ENCODE assay signal across 1 cellular context in the genomic region with DNA sequence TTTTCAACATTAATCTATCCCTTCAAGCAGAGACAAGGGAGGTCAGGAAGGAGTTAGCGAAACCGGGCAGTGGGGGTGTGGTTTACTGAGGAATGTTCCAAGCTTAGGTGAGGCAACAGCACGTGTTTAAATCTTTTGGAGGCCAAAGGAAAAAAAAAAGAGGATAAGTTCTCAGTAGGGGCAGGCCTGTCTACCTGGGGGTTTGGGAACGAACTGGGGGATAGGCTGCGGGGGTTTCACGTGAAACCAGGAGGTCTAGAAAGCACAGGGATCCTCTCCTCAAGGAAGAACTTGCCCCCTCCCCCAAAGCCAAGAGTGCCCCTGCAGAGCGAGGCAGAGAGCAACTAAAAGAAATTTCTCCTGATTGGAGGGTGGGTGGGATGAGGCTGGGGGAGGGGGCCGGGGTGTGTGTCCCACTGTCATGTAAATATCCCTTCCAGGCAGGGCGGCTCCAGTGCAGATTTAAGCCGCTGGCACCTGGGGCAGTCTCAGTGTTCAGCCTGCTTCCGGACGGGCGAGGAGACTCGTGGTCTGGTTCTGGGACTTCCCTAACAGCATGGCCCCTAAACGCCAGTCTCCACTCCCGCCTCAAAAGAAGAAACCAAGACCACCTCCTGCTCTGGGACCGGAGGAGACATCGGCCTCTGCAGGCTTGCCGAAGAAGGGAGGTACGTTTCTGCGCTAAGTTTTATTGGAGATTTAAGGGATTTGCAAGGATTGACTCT.
TF ChIP-seq lines count a peak whose summit lies in the region.

No MANE protein-coding gene starts in this region.

TF ChIP-seq in GM12878, 131 proteins besides CTCF, POLR2A, EP300 and RAD21 (continued from another document and continues in another):
- TF ChIP-seq, protein P1, sequence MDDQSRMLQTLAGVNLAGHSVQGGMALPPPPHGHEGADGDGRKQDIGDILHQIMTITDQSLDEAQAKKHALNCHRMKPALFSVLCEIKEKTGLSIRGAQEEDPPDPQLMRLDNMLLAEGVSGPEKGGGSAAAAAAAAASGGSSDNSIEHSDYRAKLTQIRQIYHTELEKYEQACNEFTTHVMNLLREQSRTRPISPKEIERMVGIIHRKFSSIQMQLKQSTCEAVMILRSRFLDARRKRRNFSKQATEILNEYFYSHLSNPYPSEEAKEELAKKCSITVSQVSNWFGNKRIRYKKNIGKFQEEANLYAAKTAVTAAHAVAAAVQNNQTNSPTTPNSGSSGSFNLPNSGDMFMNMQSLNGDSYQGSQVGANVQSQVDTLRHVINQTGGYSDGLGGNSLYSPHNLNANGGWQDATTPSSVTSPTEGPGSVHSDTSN (IDR thresholded peaks at IDR 0.05; ENCODE audit: insufficient replicate concordance, low read depth, low read length), result no peak
- TF ChIP-seq LARP7 (IDR thresholded peaks at IDR 0.05), result no peak
- TF ChIP-seq, protein P2, sequence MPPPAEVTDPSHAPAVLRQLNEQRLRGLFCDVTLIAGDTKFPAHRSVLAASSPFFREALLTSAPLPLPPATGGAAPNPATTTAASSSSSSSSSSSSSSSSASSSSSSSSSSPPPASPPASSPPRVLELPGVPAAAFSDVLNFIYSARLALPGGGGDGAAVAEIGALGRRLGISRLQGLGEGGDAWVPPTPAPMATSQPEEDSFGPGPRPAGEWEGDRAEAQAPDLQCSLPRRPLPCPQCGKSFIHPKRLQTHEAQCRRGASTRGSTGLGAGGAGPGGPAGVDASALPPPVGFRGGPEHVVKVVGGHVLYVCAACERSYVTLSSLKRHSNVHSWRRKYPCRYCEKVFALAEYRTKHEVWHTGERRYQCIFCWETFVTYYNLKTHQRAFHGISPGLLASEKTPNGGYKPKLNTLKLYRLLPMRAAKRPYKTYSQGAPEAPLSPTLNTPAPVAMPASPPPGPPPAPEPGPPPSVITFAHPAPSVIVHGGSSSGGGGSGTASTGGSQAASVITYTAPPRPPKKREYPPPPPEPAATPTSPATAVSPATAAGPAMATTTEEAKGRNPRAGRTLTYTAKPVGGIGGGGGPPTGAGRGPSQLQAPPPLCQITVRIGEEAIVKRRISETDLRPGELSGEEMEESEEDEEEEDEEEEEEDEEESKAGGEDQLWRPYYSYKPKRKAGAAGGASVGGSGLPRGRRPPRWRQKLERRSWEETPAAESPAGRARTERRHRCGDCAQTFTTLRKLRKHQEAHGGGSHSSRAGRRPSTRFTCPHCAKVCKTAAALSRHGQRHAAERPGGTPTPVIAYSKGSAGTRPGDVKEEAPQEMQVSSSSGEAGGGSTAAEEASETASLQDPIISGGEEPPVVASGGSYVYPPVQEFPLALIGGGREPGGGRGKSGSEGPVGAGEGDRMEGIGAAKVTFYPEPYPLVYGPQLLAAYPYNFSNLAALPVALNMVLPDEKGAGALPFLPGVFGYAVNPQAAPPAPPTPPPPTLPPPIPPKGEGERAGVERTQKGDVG (CRISPR knock-in tag; IDR thresholded peaks at IDR 0.05), result no peak; the same call in 1 of the 2 replicates
- TF ChIP-seq, protein P3, sequence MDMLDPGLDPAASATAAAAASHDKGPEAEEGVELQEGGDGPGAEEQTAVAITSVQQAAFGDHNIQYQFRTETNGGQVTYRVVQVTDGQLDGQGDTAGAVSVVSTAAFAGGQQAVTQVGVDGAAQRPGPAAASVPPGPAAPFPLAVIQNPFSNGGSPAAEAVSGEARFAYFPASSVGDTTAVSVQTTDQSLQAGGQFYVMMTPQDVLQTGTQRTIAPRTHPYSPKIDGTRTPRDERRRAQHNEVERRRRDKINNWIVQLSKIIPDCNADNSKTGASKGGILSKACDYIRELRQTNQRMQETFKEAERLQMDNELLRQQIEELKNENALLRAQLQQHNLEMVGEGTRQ (IDR thresholded peaks at IDR 0.05; ENCODE audit: borderline replicate concordance, low read depth, low read length), result no peak
- no peak for TF ChIP-seq RB1 (IDR thresholded peaks at IDR 0.05; ENCODE audit: borderline replicate concordance)
- TF ChIP-seq MTA2 (IDR thresholded peaks at IDR 0.05; ENCODE audit: low read depth), result no peak
- no peak; the same call in none of the 2 replicates for TF ChIP-seq EED (IDR thresholded peaks at IDR 0.05; ENCODE audit: low read depth)
- TF ChIP-seq POLR2AphosphoS2 (IDR thresholded peaks at IDR 0.05; ENCODE audit: low read depth, low read length), result no peak
- no peak for TF ChIP-seq SUPT20H (IDR thresholded peaks at IDR 0.05; ENCODE audit: borderline replicate concordance, control insufficient read depth, low read depth, low read length)
- TF ChIP-seq EZH2 (IDR thresholded peaks at IDR 0.05; ENCODE audit: borderline replicate concordance, control insufficient read depth, low read depth, low read length), result no peak
- TF ChIP-seq ZNF217 (IDR thresholded peaks at IDR 0.05), result no peak
- TF ChIP-seq, protein P4, sequence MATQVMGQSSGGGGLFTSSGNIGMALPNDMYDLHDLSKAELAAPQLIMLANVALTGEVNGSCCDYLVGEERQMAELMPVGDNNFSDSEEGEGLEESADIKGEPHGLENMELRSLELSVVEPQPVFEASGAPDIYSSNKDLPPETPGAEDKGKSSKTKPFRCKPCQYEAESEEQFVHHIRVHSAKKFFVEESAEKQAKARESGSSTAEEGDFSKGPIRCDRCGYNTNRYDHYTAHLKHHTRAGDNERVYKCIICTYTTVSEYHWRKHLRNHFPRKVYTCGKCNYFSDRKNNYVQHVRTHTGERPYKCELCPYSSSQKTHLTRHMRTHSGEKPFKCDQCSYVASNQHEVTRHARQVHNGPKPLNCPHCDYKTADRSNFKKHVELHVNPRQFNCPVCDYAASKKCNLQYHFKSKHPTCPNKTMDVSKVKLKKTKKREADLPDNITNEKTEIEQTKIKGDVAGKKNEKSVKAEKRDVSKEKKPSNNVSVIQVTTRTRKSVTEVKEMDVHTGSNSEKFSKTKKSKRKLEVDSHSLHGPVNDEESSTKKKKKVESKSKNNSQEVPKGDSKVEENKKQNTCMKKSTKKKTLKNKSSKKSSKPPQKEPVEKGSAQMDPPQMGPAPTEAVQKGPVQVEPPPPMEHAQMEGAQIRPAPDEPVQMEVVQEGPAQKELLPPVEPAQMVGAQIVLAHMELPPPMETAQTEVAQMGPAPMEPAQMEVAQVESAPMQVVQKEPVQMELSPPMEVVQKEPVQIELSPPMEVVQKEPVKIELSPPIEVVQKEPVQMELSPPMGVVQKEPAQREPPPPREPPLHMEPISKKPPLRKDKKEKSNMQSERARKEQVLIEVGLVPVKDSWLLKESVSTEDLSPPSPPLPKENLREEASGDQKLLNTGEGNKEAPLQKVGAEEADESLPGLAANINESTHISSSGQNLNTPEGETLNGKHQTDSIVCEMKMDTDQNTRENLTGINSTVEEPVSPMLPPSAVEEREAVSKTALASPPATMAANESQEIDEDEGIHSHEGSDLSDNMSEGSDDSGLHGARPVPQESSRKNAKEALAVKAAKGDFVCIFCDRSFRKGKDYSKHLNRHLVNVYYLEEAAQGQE (IDR thresholded peaks at IDR 0.05; ENCODE audit: low read depth, low read length), result no peak
- no peak for TF ChIP-seq ZNF274 (IDR thresholded peaks at IDR 0.05; ENCODE audit: insufficient read depth, insufficient read length)
- TF ChIP-seq CBX3 (IDR thresholded peaks at IDR 0.05; ENCODE audit: borderline replicate concordance, low read depth), result no peak
- TF ChIP-seq, protein P5, sequence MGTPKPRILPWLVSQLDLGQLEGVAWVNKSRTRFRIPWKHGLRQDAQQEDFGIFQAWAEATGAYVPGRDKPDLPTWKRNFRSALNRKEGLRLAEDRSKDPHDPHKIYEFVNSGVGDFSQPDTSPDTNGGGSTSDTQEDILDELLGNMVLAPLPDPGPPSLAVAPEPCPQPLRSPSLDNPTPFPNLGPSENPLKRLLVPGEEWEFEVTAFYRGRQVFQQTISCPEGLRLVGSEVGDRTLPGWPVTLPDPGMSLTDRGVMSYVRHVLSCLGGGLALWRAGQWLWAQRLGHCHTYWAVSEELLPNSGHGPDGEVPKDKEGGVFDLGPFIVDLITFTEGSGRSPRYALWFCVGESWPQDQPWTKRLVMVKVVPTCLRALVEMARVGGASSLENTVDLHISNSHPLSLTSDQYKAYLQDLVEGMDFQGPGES (IDR thresholded peaks at IDR 0.05), result no peak
- no peak for TF ChIP-seq ASH2L (IDR thresholded peaks at IDR 0.05; ENCODE audit: borderline replicate concordance, low read depth)
- no peak for TF ChIP-seq MEF2B (IDR thresholded peaks at IDR 0.05; ENCODE audit: partially characterized antibody, poor library complexity, severe bottlenecking)
- no peak for TF ChIP-seq NFIC (IDR thresholded peaks at IDR 0.05; ENCODE audit: low read depth, low read length)
- TF ChIP-seq FOXM1 (IDR thresholded peaks at IDR 0.05; ENCODE audit: low read depth, low read length), result no peak
- TF ChIP-seq ZNF384 (IDR thresholded peaks at IDR 0.05; ENCODE audit: borderline replicate concordance, low read depth, low read length), result no peak
- TF ChIP-seq, protein P6, sequence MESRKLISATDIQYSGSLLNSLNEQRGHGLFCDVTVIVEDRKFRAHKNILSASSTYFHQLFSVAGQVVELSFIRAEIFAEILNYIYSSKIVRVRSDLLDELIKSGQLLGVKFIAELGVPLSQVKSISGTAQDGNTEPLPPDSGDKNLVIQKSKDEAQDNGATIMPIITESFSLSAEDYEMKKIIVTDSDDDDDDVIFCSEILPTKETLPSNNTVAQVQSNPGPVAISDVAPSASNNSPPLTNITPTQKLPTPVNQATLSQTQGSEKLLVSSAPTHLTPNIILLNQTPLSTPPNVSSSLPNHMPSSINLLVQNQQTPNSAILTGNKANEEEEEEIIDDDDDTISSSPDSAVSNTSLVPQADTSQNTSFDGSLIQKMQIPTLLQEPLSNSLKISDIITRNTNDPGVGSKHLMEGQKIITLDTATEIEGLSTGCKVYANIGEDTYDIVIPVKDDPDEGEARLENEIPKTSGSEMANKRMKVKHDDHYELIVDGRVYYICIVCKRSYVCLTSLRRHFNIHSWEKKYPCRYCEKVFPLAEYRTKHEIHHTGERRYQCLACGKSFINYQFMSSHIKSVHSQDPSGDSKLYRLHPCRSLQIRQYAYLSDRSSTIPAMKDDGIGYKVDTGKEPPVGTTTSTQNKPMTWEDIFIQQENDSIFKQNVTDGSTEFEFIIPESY (IDR thresholded peaks at IDR 0.05), result no peak
- TF ChIP-seq NFXL1 (IDR thresholded peaks at IDR 0.05; ENCODE audit: borderline replicate concordance), result no peak
- no peak for TF ChIP-seq RELA (IDR thresholded peaks at IDR 0.05; ENCODE audit: borderline replicate concordance, partially characterized antibody)
- TF ChIP-seq DPF2 (IDR thresholded peaks at IDR 0.05), result peak; percentile 23; the same call in 1 of the 2 replicates
- peak; percentile 85 for TF ChIP-seq YY1 (IDR thresholded peaks at IDR 0.05; ENCODE audit: low read depth, low read length)
- no peak for TF ChIP-seq MYB (IDR thresholded peaks at IDR 0.05; ENCODE audit: borderline replicate concordance, low read depth, low read length)
- TF ChIP-seq ZZZ3 (IDR thresholded peaks at IDR 0.05; ENCODE audit: control insufficient read depth, insufficient read length, low read depth), result no peak
- TF ChIP-seq TBL1XR1 (IDR thresholded peaks at IDR 0.05; ENCODE audit: low read depth, low read length), result no peak
- TF ChIP-seq RBBP5 (conservative IDR thresholded peaks at IDR 0.05), result no peak
- TF ChIP-seq ZBED1 (IDR thresholded peaks at IDR 0.05; ENCODE audit: borderline replicate concordance), result no peak
- TF ChIP-seq, protein P7, sequence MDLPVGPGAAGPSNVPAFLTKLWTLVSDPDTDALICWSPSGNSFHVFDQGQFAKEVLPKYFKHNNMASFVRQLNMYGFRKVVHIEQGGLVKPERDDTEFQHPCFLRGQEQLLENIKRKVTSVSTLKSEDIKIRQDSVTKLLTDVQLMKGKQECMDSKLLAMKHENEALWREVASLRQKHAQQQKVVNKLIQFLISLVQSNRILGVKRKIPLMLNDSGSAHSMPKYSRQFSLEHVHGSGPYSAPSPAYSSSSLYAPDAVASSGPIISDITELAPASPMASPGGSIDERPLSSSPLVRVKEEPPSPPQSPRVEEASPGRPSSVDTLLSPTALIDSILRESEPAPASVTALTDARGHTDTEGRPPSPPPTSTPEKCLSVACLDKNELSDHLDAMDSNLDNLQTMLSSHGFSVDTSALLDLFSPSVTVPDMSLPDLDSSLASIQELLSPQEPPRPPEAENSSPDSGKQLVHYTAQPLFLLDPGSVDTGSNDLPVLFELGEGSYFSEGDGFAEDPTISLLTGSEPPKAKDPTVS (IDR thresholded peaks at IDR 0.05; ENCODE audit: low read depth, low read length), result no peak
- TF ChIP-seq SPI1 (IDR thresholded peaks at IDR 0.05; ENCODE audit: borderline replicate concordance, insufficient read depth, low read depth, low read length), result no peak
- TF ChIP-seq, protein P8, sequence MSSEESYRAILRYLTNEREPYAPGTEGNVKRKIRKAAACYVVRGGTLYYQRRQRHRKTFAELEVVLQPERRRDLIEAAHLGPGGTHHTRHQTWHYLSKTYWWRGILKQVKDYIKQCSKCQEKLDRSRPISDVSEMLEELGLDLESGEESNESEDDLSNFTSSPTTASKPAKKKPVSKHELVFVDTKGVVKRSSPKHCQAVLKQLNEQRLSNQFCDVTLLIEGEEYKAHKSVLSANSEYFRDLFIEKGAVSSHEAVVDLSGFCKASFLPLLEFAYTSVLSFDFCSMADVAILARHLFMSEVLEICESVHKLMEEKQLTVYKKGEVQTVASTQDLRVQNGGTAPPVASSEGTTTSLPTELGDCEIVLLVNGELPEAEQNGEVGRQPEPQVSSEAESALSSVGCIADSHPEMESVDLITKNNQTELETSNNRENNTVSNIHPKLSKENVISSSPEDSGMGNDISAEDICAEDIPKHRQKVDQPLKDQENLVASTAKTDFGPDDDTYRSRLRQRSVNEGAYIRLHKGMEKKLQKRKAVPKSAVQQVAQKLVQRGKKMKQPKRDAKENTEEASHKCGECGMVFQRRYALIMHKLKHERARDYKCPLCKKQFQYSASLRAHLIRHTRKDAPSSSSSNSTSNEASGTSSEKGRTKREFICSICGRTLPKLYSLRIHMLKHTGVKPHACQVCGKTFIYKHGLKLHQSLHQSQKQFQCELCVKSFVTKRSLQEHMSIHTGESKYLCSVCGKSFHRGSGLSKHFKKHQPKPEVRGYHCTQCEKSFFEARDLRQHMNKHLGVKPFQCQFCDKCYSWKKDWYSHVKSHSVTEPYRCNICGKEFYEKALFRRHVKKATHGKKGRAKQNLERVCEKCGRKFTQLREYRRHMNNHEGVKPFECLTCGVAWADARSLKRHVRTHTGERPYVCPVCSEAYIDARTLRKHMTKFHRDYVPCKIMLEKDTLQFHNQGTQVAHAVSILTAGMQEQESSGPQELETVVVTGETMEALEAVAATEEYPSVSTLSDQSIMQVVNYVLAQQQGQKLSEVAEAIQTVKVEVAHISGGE (CRISPR knock-in tag; IDR thresholded peaks at IDR 0.05), result no peak
